In genomic region chr4:163448541-163449203, GRCh38 we compare ENCODE assay signal across 1 cellular context.
TF ChIP-seq lines count a peak whose summit lies in the region.

No MANE protein-coding gene starts in this region.

TF ChIP-seq in SK-N-SH, 30 proteins besides CTCF, POLR2A, EP300 and RAD21:
- TF ChIP-seq FOSL2 (IDR thresholded peaks at IDR 0.05; ENCODE audit: borderline replicate concordance, low read depth): 0 out of 2 replicates have a peak, but pooled peaks have one; percentile 30
- no peak for TF ChIP-seq TEAD4 (IDR thresholded peaks at IDR 0.05; ENCODE audit: borderline replicate concordance, insufficient read depth)
- 0 out of 2 replicates have a peak, but pooled peaks have one; percentile 5 for TF ChIP-seq PBX3 (IDR thresholded peaks at IDR 0.05)
- no peak for TF ChIP-seq FOXJ3 (CRISPR knock-in tag; IDR thresholded peaks at IDR 0.05)
- TF ChIP-seq REST (IDR thresholded peaks at IDR 0.05; ENCODE audit: low read depth, low read length): no peak
- no peak for TF ChIP-seq MEF2A (IDR thresholded peaks at IDR 0.05; ENCODE audit: borderline replicate concordance, low read depth)
- no peak for TF ChIP-seq NFIC (IDR thresholded peaks at IDR 0.05; ENCODE audit: borderline replicate concordance)
- no peak for TF ChIP-seq NRF1 (IDR thresholded peaks at IDR 0.05; ENCODE audit: low read depth, low read length)
